ENCODE assay signal across 32 cellular contexts in the genomic region with DNA sequence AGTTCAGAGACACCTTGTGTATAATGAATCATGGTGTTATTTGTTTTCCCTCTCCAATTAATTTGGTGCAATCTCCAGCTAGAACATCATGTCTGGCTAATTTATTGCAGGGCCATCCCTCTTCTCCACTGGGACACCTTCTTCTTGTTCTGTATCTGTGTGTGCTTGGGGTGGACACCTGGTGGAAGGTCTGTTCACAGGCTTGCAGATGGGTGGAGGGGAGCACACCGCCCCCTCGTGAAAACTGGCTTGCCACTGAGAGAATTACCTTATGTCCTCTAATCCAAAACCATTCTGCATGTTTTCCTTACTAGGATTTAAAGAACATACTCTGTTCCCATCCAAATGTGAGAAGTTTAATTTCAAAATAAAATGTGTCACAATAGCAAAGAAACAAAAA.
"Had no signal": no experiment of that assay in that cellular context is flagged by ENCODE, and none has a peak within 500 bp of the region (broad histone marks: within the 10 kb centered on the region; RNA-seq: fewer than 3 reads in every experiment).

No MANE protein-coding gene starts in this region.

- H3K4me2 ChIP-seq: KMS-11 had no signal

- H3K27ac ChIP-seq: KMS-11, VCaP had no signal

- DNase-seq: activated B cell treated with CpG ODN at 0.5 μM for 24 hours; activated CD4-positive, alpha-beta memory T cell treated with anti-CD3 and anti-CD28 coated beads for 36 hours; activated CD4-positive, alpha-beta T cell treated with anti-CD3 and anti-CD28 coated beads for 4 hours; activated CD4-positive, alpha-beta T cell treated with anti-CD3 and anti-CD28 coated beads, Interleukin-2, amount 50 U/mL, for 1 hour; activated CD4-positive, CD25-positive, alpha-beta regulatory T cell treated with anti-CD3 and anti-CD28 coated beads, Interleukin-2, amount 50 U/mL, for 72 hours; activated CD8-positive, alpha-beta memory T cell treated with anti-CD3 and anti-CD28 coated beads, Interleukin-2, amount 50 U/mL, for 4 hours; activated effector memory CD4-positive, alpha-beta T cell treated with Interleukin-2 at 50 U/mL for 16 hours; activated naive CD4-positive, alpha-beta T cell treated with anti-CD3 and anti-CD28 coated beads, Interleukin-2, amount 10 ng/mL, durations not matched to agents 7 days and 5 days; activated T-cell treated with anti-CD3 and anti-CD28 coated beads for 4 hours; activated T-cell treated with anti-CD3 and anti-CD28 coated beads, Interleukin-2, amount 50 U/mL, for 48 hours; amniotic stem cell; aorta; caudate nucleus; NCI-H1092 treated with DMSO at 0.1 percent for 48 hours; NCI-H1417; NCI-H146; NCI-H187; NCI-H2029 treated with DMSO at 0.1 percent for 48 hours; NCI-H2107; NCI-H2171; NCI-H510A; NCI-H526; NCI-H748 treated with DMSO at 0.1 percent for 48 hours; OCI-M1; Right ventricle myocardium superior; SW 1271; T-helper 1 cell; T-helper 2 cell; T-helper 9 cell had no signal

- H3K36me3 Mint-ChIP-seq: activated CD4-positive, alpha-beta memory T cell treated with anti-CD3 and anti-CD28 coated beads for 36 hours; activated naive CD4-positive, alpha-beta T cell treated with anti-CD3 and anti-CD28 coated beads, Interleukin-2, amount 10 ng/mL, durations not matched to agents 7 days and 5 days; activated naive CD8-positive, alpha-beta T cell had no signal

- H3K4me1 Mint-ChIP-seq: activated naive CD4-positive, alpha-beta T cell treated with anti-CD3 and anti-CD28 coated beads, Interleukin-2, amount 10 ng/mL, durations not matched to agents 7 days and 5 days had no signal

- H3K4me3 Mint-ChIP-seq: activated B cell treated with CpG ODN at 0.5 μM for 24 hours; activated CD4-positive, alpha-beta memory T cell treated with anti-CD3 and anti-CD28 coated beads for 36 hours; activated naive CD4-positive, alpha-beta T cell treated with anti-CD3 and anti-CD28 coated beads, Interleukin-2, amount 10 ng/mL, durations not matched to agents 7 days and 5 days; activated naive CD8-positive, alpha-beta T cell had no signal

- H3K27me3 Mint-ChIP-seq: activated B cell treated with CpG ODN at 0.5 μM for 24 hours; activated CD4-positive, alpha-beta memory T cell treated with anti-CD3 and anti-CD28 coated beads for 36 hours; activated naive CD4-positive, alpha-beta T cell treated with anti-CD3 and anti-CD28 coated beads, Interleukin-2, amount 10 ng/mL, durations not matched to agents 7 days and 5 days; activated naive CD8-positive, alpha-beta T cell had no signal

- H3K9ac ChIP-seq: KMS-11 had no signal

- H3K27ac Mint-ChIP-seq: activated B cell treated with CpG ODN at 0.5 μM for 24 hours; activated CD4-positive, alpha-beta memory T cell treated with anti-CD3 and anti-CD28 coated beads for 36 hours; activated naive CD4-positive, alpha-beta T cell treated with anti-CD3 and anti-CD28 coated beads, Interleukin-2, amount 10 ng/mL, durations not matched to agents 7 days and 5 days; activated naive CD8-positive, alpha-beta T cell had no signal
